In the genomic region with DNA sequence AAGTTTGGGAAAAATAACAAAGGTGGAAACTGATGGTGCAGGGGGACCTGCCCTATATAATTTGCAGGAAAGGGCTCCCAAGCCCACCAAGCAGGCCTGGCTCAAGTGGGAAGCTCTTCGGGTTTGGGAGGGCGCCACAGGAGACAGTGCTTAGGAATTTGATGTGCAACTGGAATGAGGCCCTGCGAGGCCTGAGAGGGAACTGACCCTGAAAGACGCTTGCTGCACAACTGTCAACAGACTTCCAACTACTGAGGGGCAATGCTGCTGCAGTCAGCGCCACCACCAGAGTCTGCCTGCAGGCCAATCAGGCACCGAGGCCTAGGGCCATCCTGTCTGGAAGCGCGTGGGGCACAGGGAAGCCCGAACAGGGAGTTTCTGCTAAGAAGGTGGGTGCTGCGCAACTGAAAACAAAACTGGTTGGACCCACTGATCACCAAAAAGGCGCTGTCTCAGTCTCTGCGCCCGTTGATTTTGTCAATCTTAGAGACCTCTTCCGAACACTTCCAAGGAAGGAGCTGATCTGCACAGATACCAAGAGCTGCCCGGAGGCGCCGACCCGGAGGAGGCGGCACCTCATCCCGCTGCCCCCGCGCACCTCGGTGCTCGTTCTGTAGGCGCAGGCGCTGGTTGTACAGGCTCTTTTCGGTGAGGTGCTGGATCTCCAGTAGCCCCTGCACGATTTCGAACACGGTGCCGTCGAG, we compare ENCODE assay signal across 8 cellular contexts. TPM values are rescaled to one million over a fixed set of nuclear protein-coding genes. Genes with fewer than 3 reads are reported as not detected.
DNase-seq lines count a peak whose midpoint lies in the region; ATAC-seq and TF ChIP-seq lines count a peak whose summit lies in the region.

No MANE protein-coding gene starts in this region.

- intact Hi-C loops in CD4-positive, alpha-beta memory T cell (cut with micrococcal nuclease): loop anchor here (1.0 kb wide), 1 partner anchor 75 kb away; a partner anchor contains a TSS
- intact Hi-C loops in left colon (cut with DNase I, micrococcal nuclease): no loop called here

- no peaks in the 10 kb centered on the region for H3K27me3 Mint-ChIP-seq in CD4-positive, alpha-beta memory T cell

- CTCF ChIA-PET in CD4-positive, alpha-beta memory T cell (lab: Charles Lee; ENCODE audit: partially characterized antibody): interaction anchor here (1.1 to 1.4 kb wide), 2 partner anchors 9 kb away, joined by 3 to 7 read pairs; no protein-coding TSS in a partner anchor

- POLR2A ChIA-PET in CD4-positive, alpha-beta memory T cell (lab: Charles Lee; ENCODE audit: partially characterized antibody): interaction anchor here (0.6 to 2.4 kb wide), 15 partner anchors 9 to 1979 kb away, joined by 3 to 18 read pairs (median 4); a partner anchor contains a TSS

- DNase-seq in CD4-positive, alpha-beta memory T cell: no peak
- DNase-seq in MV-4-11 (lab: John Stamatoyannopoulos, UW): peak; percentile 18
- DNase-seq in cardiac fibroblast (ENCODE audit: low read depth in 2 of 2): peak; percentile 14 to 37
- peak in 1 of 2 donors; percentile 24 for DNase-seq in left colon
- peak in 4 of 49 donors; percentile 12 to 45 (median 30) for DNase-seq in substantia nigra (lab: John Stamatoyannopoulos, UW)
- no peak for DNase-seq in NCI-H345 treated with DMSO at 0.1 percent for 48 hours (lab: John Stamatoyannopoulos, UW; ENCODE audit: unreplicated experiment)
- no peak for DNase-seq in 8988T

- peak overlapping the region; percentile 81 for H3K27ac ChIP-seq in CD4-positive, alpha-beta memory T cell (ENCODE audit: low read depth, low read length)
- H3K27ac ChIP-seq in substantia nigra (ENCODE audit: low read depth, low read length, poor library complexity, severe bottlenecking): peak overlapping the region; percentile 85

- no peak for TF ChIP-seq CTCF in cardiac fibroblast (IDR thresholded peaks at IDR 0.05; ENCODE audit: low read depth, low read length)

- H3K36me3 ChIP-seq in CD4-positive, alpha-beta memory T cell (ENCODE audit: insufficient read depth, low read length): no peaks in the 10 kb centered on the region

- H3K4me1 Mint-ChIP-seq in CD4-positive, alpha-beta memory T cell: peaks cover 34 to 68% (median 51%) of the 10 kb centered on the region in 4 donors

- ATAC-seq in GM21390 (IDR thresholded peaks at IDR 0.05; ENCODE audit: unreplicated experiment) (peak; percentile 24), left colon (peak; percentile 31)

- no peaks in the 10 kb centered on the region for H3K9me3 ChIP-seq in CD4-positive, alpha-beta memory T cell (ENCODE audit: control insufficient read depth in 1 of 2, low read length in 2 of 2)

- H3K36me3 Mint-ChIP-seq in CD4-positive, alpha-beta memory T cell: peaks cover 0 to 9% of the 10 kb centered on the region in 2 donors

- peaks cover 55% of the 10 kb centered on the region for H3K4me1 ChIP-seq in CD4-positive, alpha-beta memory T cell (ENCODE audit: insufficient read depth, low read length)

- peak overlapping the region; percentile 89 to 95 (median 91) for H3K4me3 Mint-ChIP-seq in CD4-positive, alpha-beta memory T cell

- peaks cover 0 to 2% (median 0%) of the 10 kb centered on the region in 8 donors for H3K9me3 Mint-ChIP-seq in CD4-positive, alpha-beta memory T cell

- H3K27me3 ChIP-seq in CD4-positive, alpha-beta memory T cell (ENCODE audit: insufficient read depth, low read length): no peaks in the 10 kb centered on the region

- H3K4me3 ChIP-seq in CD4-positive, alpha-beta memory T cell (ENCODE audit: low read length in 2 of 2): peak overlapping the region; percentile 74 to 92
- peak overlapping the region; percentile 85 to 92 for H3K4me3 ChIP-seq in cardiac fibroblast (replicated peaks in 1 of 2; ENCODE audit: low read depth in 2 of 2, low read length in 2 of 2)

- peak overlapping the region; percentile 78 to 89 (median 85) for H3K27ac Mint-ChIP-seq in CD4-positive, alpha-beta memory T cell

RNA-seq across cellular contexts. Expression of a gene that starts 0.7 kb away (rescaled TPM):
- total RNA-seq in CD4-positive, alpha-beta memory T cell: 10 to 100 TPM; 39.9 to 44.6 TPM
- polyA plus RNA-seq in CD4-positive, alpha-beta memory T cell: 100 to 1,000 TPM; 120 to 145 TPM
- 10 to 100 TPM; 25.7 to 26.1 TPM for total RNA-seq in left colon

RNA-seq across cellular contexts. Expression of a gene that starts 51.1 kb away (rescaled TPM):
- 1 to 10 TPM; 2.1 to 2.7 TPM for total RNA-seq in CD4-positive, alpha-beta memory T cell
- 1 to 10 TPM; 1.7 to 6.3 TPM for polyA plus RNA-seq in CD4-positive, alpha-beta memory T cell
- 1 to 10 TPM; 4.0 to 6.5 TPM for total RNA-seq in left colon

Comparison
In these comparisons a context has a peak if more than half of its experiments do, and no peak if none do; other contexts are left out.
1. DNase-seq: peak in MV-4-11 (single experiment) and cardiac fibroblast (2 of 2); none in CD4-positive, alpha-beta memory T cell (0 of 5), NCI-H345 treated with DMSO at 0.1 percent for 48 hours (single experiment) and 8988T (single experiment).